Comparison of ENCODE assay signal across 8 cellular contexts in genomic region chr6:27684264-27685211, GRCh38.
DNase-seq lines count a peak whose midpoint lies in the region; TF ChIP-seq lines count a peak whose summit lies in the region.

No MANE protein-coding gene starts in this region.

- H3K9me3 Mint-ChIP-seq in activated CD4-positive, alpha-beta memory T cell treated with anti-CD3 and anti-CD28 coated beads, Interleukin-2, amount 10 ng/mL, durations not matched to agents 7 days and 5 days = peaks cover 5% of the 10 kb centered on the region

- no peak for TF ChIP-seq CTCF in AG04449 (IDR thresholded peaks at IDR 0.05; ENCODE audit: insufficient read depth, low read length, missing control alignments)
- no peak for TF ChIP-seq CTCF in smooth muscle cell (IDR thresholded peaks at IDR 0.05; ENCODE audit: borderline replicate concordance, insufficient read depth, poor library complexity, severe bottlenecking)

- H3K9me3 ChIP-seq in smooth muscle cell (replicated peaks; ENCODE audit: low read depth) = no peaks in the 10 kb centered on the region

- H3K36me3 Mint-ChIP-seq in activated CD4-positive, alpha-beta memory T cell treated with anti-CD3 and anti-CD28 coated beads, Interleukin-2, amount 10 ng/mL, durations not matched to agents 7 days and 5 days (ENCODE audit: low read depth) = peaks cover 15% of the 10 kb centered on the region

- no peak overlapping the region for H3K4me3 Mint-ChIP-seq in activated CD4-positive, alpha-beta memory T cell treated with anti-CD3 and anti-CD28 coated beads, Interleukin-2, amount 10 ng/mL, durations not matched to agents 7 days and 5 days

- H3K4me3 ChIP-seq in AG04449 (ENCODE audit: low read depth, low read length) (no peak overlapping the region), smooth muscle cell (no peak overlapping the region)

- H3K4me1 Mint-ChIP-seq in activated CD4-positive, alpha-beta memory T cell treated with anti-CD3 and anti-CD28 coated beads, Interleukin-2, amount 10 ng/mL, durations not matched to agents 7 days and 5 days = peaks cover 36% of the 10 kb centered on the region

- POLR2A ChIA-PET in AG04449 (lab: Yijun Ruan, JAX) = no interaction called here
- POLR2A ChIA-PET in activated CD4-positive, alpha-beta memory T cell treated with anti-CD3 and anti-CD28 coated beads, Interleukin-2, amount 10 ng/mL, durations not matched to agents 7 days and 5 days (lab: Charles Lee) = no interaction called here

- WGBS in smooth muscle cell (ENCODE audit: low lambda C conversion rate) = 39% methylated on average over 34 of the region's 34 CpGs

- no peak overlapping the region for H2AFZ ChIP-seq in smooth muscle cell (ENCODE audit: low read depth)

- peaks cover 14% of the 10 kb centered on the region for H3K27me3 ChIP-seq in smooth muscle cell (ENCODE audit: low read depth)

- H3K27ac ChIP-seq in smooth muscle cell (ENCODE audit: low read depth) = no peak overlapping the region

- peaks cover 7% of the 10 kb centered on the region for H3K4me1 ChIP-seq in smooth muscle cell (ENCODE audit: low read depth)

- DNase-seq in AG04449 (ENCODE audit: low read depth, low spot score) = peak; percentile 63
- peak; percentile 87 for DNase-seq in H4 (ENCODE audit: low spot score)
- peak; percentile 61 for DNase-seq in NCI-H774 (lab: John Stamatoyannopoulos, UW)
- peak; percentile 64 for DNase-seq in activated CD4-positive, alpha-beta memory T cell treated with anti-CD3 and anti-CD28 coated beads, Interleukin-2, amount 10 ng/mL, durations not matched to agents 7 days and 5 days
- peak; percentile 38 for DNase-seq in fibroblast of peridontal ligament (ENCODE audit: extremely low read depth)
- peak; percentile 10 for DNase-seq in stimulated activated CD8-positive, alpha-beta memory T cell treated with anti-CD3 and anti-CD28 coated beads, Interleukin-12 subunit alpha, Interleukin-12 subunit beta, amount 100 ng/mL, for 4 hours (ENCODE audit: low read depth)
- no peak for DNase-seq in smooth muscle cell (lab: John Stamatoyannopoulos, UW; ENCODE audit: unreplicated experiment)
- no peak for DNase-seq in retina

- H3K9ac ChIP-seq in smooth muscle cell (ENCODE audit: low read depth) = no peak overlapping the region

- no peak overlapping the region for H3K4me2 ChIP-seq in smooth muscle cell

- no peaks in the 10 kb centered on the region for H4K20me1 ChIP-seq in smooth muscle cell (ENCODE audit: low read depth)

- peaks cover 21% of the 10 kb centered on the region for H3F3A ChIP-seq in smooth muscle cell (ENCODE audit: low read depth)

- no peak overlapping the region for H3K27ac Mint-ChIP-seq in activated CD4-positive, alpha-beta memory T cell treated with anti-CD3 and anti-CD28 coated beads, Interleukin-2, amount 10 ng/mL, durations not matched to agents 7 days and 5 days

- H3K36me3 ChIP-seq in smooth muscle cell (ENCODE audit: low read depth) = no peaks in the 10 kb centered on the region

- no peaks in the 10 kb centered on the region for H3K79me2 ChIP-seq in smooth muscle cell (ENCODE audit: low read depth)

- peaks cover 38% of the 10 kb centered on the region for H3K27me3 Mint-ChIP-seq in activated CD4-positive, alpha-beta memory T cell treated with anti-CD3 and anti-CD28 coated beads, Interleukin-2, amount 10 ng/mL, durations not matched to agents 7 days and 5 days

- CTCF ChIA-PET in AG04449 (lab: Yijun Ruan, JAX) = no interaction called here
- CTCF ChIA-PET in activated CD4-positive, alpha-beta memory T cell treated with anti-CD3 and anti-CD28 coated beads, Interleukin-2, amount 10 ng/mL, durations not matched to agents 7 days and 5 days (lab: Charles Lee) = interaction anchor here (1.7 kb wide), 1 partner anchor 68 kb away, joined by 11 read pairs; no protein-coding TSS in a partner anchor

Comparison
In these comparisons a context has a peak if more than half of its experiments do, and no peak if none do; other contexts are left out.
1. DNase-seq: peak in AG04449 (single experiment), H4 (single experiment), NCI-H774 (single experiment), activated CD4-positive, alpha-beta memory T cell treated with anti-CD3 and anti-CD28 coated beads, Interleukin-2, amount 10 ng/mL, durations not matched to agents 7 days and 5 days (single experiment), fibroblast of peridontal ligament (single experiment) and stimulated activated CD8-positive, alpha-beta memory T cell treated with anti-CD3 and anti-CD28 coated beads, Interleukin-12 subunit alpha, Interleukin-12 subunit beta, amount 100 ng/mL, for 4 hours (single experiment); none in smooth muscle cell (single experiment) and retina (single experiment).